ENCODE assay signal across 10 cellular contexts in genomic region chr10:110426294-110427153, GRCh38.
A peak's percentile ranks its signal among the peaks of the same experiment; 100 is the strongest.
DNase-seq lines count a peak whose midpoint lies in the region; ATAC-seq and TF ChIP-seq lines count a peak whose summit lies in the region.
"Had no signal": no experiment of that assay in that cellular context is flagged by ENCODE, and none has a peak within 500 bp of the region (broad histone marks: within the 10 kb centered on the region; RNA-seq: fewer than 3 reads in every experiment).

No MANE protein-coding gene starts in this region.

- H3K36me3 ChIP-seq in right atrium auricular region = no peaks in the 10 kb centered on the region
- no peaks in the 10 kb centered on the region for H3K36me3 ChIP-seq in thoracic aorta

- H3K27me3 ChIP-seq in right atrium auricular region (no peaks in the 10 kb centered on the region), thoracic aorta (replicated peaks; ENCODE audit: insufficient read depth) (no peaks in the 10 kb centered on the region)

- no peaks in the 10 kb centered on the region for H3K9me3 Mint-ChIP-seq in activated naive CD4-positive, alpha-beta T cell treated with anti-CD3 and anti-CD28 coated beads for 36 hours
- H3K9me3 Mint-ChIP-seq in activated naive CD4-positive, alpha-beta T cell treated with anti-CD3 and anti-CD28 coated beads, Interleukin-2, amount 10 ng/mL, durations not matched to agents 7 days and 5 days = no peaks in the 10 kb centered on the region
- peaks cover 2% of the 10 kb centered on the region for H3K9me3 Mint-ChIP-seq in activated CD4-positive, alpha-beta memory T cell treated with anti-CD3 and anti-CD28 coated beads for 36 hours
- H3K9me3 Mint-ChIP-seq: IgD-negative memory B cell had no signal

- H3K36me3 Mint-ChIP-seq in activated naive CD4-positive, alpha-beta T cell treated with anti-CD3 and anti-CD28 coated beads for 36 hours (ENCODE audit: low read depth) = no peaks in the 10 kb centered on the region
- no peaks in the 10 kb centered on the region for H3K36me3 Mint-ChIP-seq in activated naive CD4-positive, alpha-beta T cell treated with anti-CD3 and anti-CD28 coated beads, Interleukin-2, amount 10 ng/mL, durations not matched to agents 7 days and 5 days
- H3K36me3 Mint-ChIP-seq in activated CD4-positive, alpha-beta memory T cell treated with anti-CD3 and anti-CD28 coated beads for 36 hours = no peaks in the 10 kb centered on the region

- CTCF ChIA-PET in activated naive CD4-positive, alpha-beta T cell treated with anti-CD3 and anti-CD28 coated beads for 36 hours (lab: Charles Lee) = interaction anchor here (1.3 to 1.8 kb wide), 2 partner anchors 72 kb away, joined by 3 to 4 read pairs; no protein-coding TSS in a partner anchor
- CTCF ChIA-PET in activated naive CD4-positive, alpha-beta T cell treated with anti-CD3 and anti-CD28 coated beads, Interleukin-2, amount 10 ng/mL, durations not matched to agents 7 days and 5 days (lab: Charles Lee) = interaction anchor here (0.9 to 1.4 kb wide), 4 partner anchors 10 to 122 kb away, joined by 3 to 7 read pairs (median 5); partner anchors contain the start of gene SMNDC1
- CTCF ChIA-PET in activated CD4-positive, alpha-beta memory T cell treated with anti-CD3 and anti-CD28 coated beads for 36 hours (lab: Charles Lee) = interaction anchor here (0.6 to 2.6 kb wide), 5 partner anchors 12 to 72 kb away, joined by 3 to 9 read pairs (median 4); no protein-coding TSS in a partner anchor

- ATAC-seq in thoracic aorta (ENCODE audit: insufficient number of reproducible peaks, low FRiP score, low read depth) = peak; percentile 56
- ATAC-seq in GM21786 (IDR thresholded peaks at IDR 0.05; ENCODE audit: unreplicated experiment) = no peak

- H3K27ac ChIP-seq in right atrium auricular region = peak overlapping the region; percentile 16 to 40
- peak overlapping the region in 1 of 2 donors; percentile 21 for H3K27ac ChIP-seq in thoracic aorta
- H3K27ac ChIP-seq: parathyroid adenoma had no signal

- H3K27ac Mint-ChIP-seq in activated naive CD4-positive, alpha-beta T cell treated with anti-CD3 and anti-CD28 coated beads for 36 hours = peak overlapping the region; percentile 76
- H3K27ac Mint-ChIP-seq in activated naive CD4-positive, alpha-beta T cell treated with anti-CD3 and anti-CD28 coated beads, Interleukin-2, amount 10 ng/mL, durations not matched to agents 7 days and 5 days = no peak overlapping the region
- peak overlapping the region; percentile 96 for H3K27ac Mint-ChIP-seq in activated CD4-positive, alpha-beta memory T cell treated with anti-CD3 and anti-CD28 coated beads for 36 hours

- no peaks in the 10 kb centered on the region for H3K27me3 Mint-ChIP-seq in activated naive CD4-positive, alpha-beta T cell treated with anti-CD3 and anti-CD28 coated beads for 36 hours (ENCODE audit: low read depth)
- peaks cover 18% of the 10 kb centered on the region for H3K27me3 Mint-ChIP-seq in activated naive CD4-positive, alpha-beta T cell treated with anti-CD3 and anti-CD28 coated beads, Interleukin-2, amount 10 ng/mL, durations not matched to agents 7 days and 5 days
- no peaks in the 10 kb centered on the region for H3K27me3 Mint-ChIP-seq in activated CD4-positive, alpha-beta memory T cell treated with anti-CD3 and anti-CD28 coated beads for 36 hours

- intact Hi-C loops in activated naive CD4-positive, alpha-beta T cell treated with anti-CD3 and anti-CD28 coated beads for 36 hours (cut with micrococcal nuclease) = loop anchor here (1.0 to 5.0 kb wide), 2 partner anchors 70 to 114 kb away; no protein-coding TSS in a partner anchor
- intact Hi-C loops in activated CD4-positive, alpha-beta memory T cell treated with anti-CD3 and anti-CD28 coated beads for 36 hours (cut with micrococcal nuclease) = loop anchor here (1.0 to 10.0 kb wide), 10 partner anchors 12 to 488 kb away; partner anchors contain the start of genes BBIP1 and SHOC2

- POLR2A ChIA-PET in activated CD4-positive, alpha-beta memory T cell treated with anti-CD3 and anti-CD28 coated beads for 36 hours (lab: Charles Lee) = interaction anchor here (0.9 to 4.7 kb wide), 12 partner anchors 12 to 122 kb away, joined by 3 to 40 read pairs (median 4); partner anchors contain the start of genes DUSP5 and SMNDC1

- TF ChIP-seq CTCF in right atrium auricular region (IDR thresholded peaks at IDR 0.05) (no peak), thoracic aorta (IDR thresholded peaks at IDR 0.05) (no peak)

- no peak overlapping the region for H3K4me3 ChIP-seq in right atrium auricular region
- H3K4me3 ChIP-seq in thoracic aorta = no peak overlapping the region

- peaks cover 0 to 5% of the 10 kb centered on the region in 2 donors for H3K4me1 ChIP-seq in right atrium auricular region
- peaks cover 0 to 2% of the 10 kb centered on the region in 2 donors for H3K4me1 ChIP-seq in thoracic aorta (ENCODE audit: control insufficient read depth in 1 of 2, low read depth in 2 of 2)
- H3K4me1 ChIP-seq: parathyroid adenoma had no signal

- no peak overlapping the region for H3K4me3 Mint-ChIP-seq in activated naive CD4-positive, alpha-beta T cell treated with anti-CD3 and anti-CD28 coated beads for 36 hours
- H3K4me3 Mint-ChIP-seq in activated naive CD4-positive, alpha-beta T cell treated with anti-CD3 and anti-CD28 coated beads, Interleukin-2, amount 10 ng/mL, durations not matched to agents 7 days and 5 days = no peak overlapping the region
- peak overlapping the region; percentile 30 for H3K4me3 Mint-ChIP-seq in activated CD4-positive, alpha-beta memory T cell treated with anti-CD3 and anti-CD28 coated beads for 36 hours

- peaks cover 23% of the 10 kb centered on the region for H3K4me1 Mint-ChIP-seq in activated naive CD4-positive, alpha-beta T cell treated with anti-CD3 and anti-CD28 coated beads for 36 hours (ENCODE audit: low read depth)
- H3K4me1 Mint-ChIP-seq in activated naive CD4-positive, alpha-beta T cell treated with anti-CD3 and anti-CD28 coated beads, Interleukin-2, amount 10 ng/mL, durations not matched to agents 7 days and 5 days = peaks cover 22% of the 10 kb centered on the region
- H3K4me1 Mint-ChIP-seq in activated CD4-positive, alpha-beta memory T cell treated with anti-CD3 and anti-CD28 coated beads for 36 hours (ENCODE audit: low read depth) = peaks cover 59% of the 10 kb centered on the region

- H3K9me3 ChIP-seq in right atrium auricular region = no peaks in the 10 kb centered on the region
- H3K9me3 ChIP-seq in thoracic aorta = no peaks in the 10 kb centered on the region

- DNase-seq in activated naive CD4-positive, alpha-beta T cell treated with anti-CD3 and anti-CD28 coated beads for 36 hours = no peak
- no peak for DNase-seq in activated naive CD4-positive, alpha-beta T cell treated with anti-CD3 and anti-CD28 coated beads, Interleukin-2, amount 10 ng/mL, durations not matched to agents 7 days and 5 days
- peak; percentile 36 for DNase-seq in activated CD4-positive, alpha-beta memory T cell treated with anti-CD3 and anti-CD28 coated beads for 36 hours
- DNase-seq in right atrium auricular region (ENCODE audit: low spot score) = no peak
- no peak for DNase-seq in thoracic aorta (ENCODE audit: low spot score)
- no peak for DNase-seq in NCI-H128 (lab: John Stamatoyannopoulos, UW; ENCODE audit: unreplicated experiment)
- no peak for DNase-seq in SW 1271 (lab: John Stamatoyannopoulos, UW)
